ENCODE assay signal across 8 cellular contexts in genomic region chr3:62188547-62189375, GRCh38.
DNase-seq lines count a peak whose midpoint lies in the region; ATAC-seq and TF ChIP-seq lines count a peak whose summit lies in the region.

No MANE protein-coding gene starts in this region.

- H3K27ac ChIP-seq in 22Rv1 = no peak overlapping the region

- POLR2A ChIA-PET in activated B cell treated with CpG ODN at 0.5 μM for 24 hours (lab: Charles Lee) = no interaction called here

- in situ Hi-C loops in GM13976 (cut with MboI; ENCODE audit: low sequenced_read_pairs, unreplicated experiment) = loop anchor here (10.0 kb wide), 1 partner anchor 334 kb away; no protein-coding TSS in a partner anchor

- H3K4me1 Mint-ChIP-seq in activated B cell treated with CpG ODN at 0.5 μM for 24 hours = peaks cover 7% of the 10 kb centered on the region

- intact Hi-C loops in activated B cell treated with CpG ODN at 0.5 μM for 24 hours (cut with micrococcal nuclease) (loop anchor here (5.0 kb wide), 1 partner anchor 806 kb away; no protein-coding TSS in a partner anchor), left colon (cut with DNase I, micrococcal nuclease) (loop anchor here in 1 of 2 donors (10.0 kb wide), 1 partner anchor 624 kb away; the partner anchor contains the start of gene PTPRG)

- no peaks in the 10 kb centered on the region for H3K27me3 Mint-ChIP-seq in activated B cell treated with CpG ODN at 0.5 μM for 24 hours

- ATAC-seq in HG03039 (IDR thresholded peaks at IDR 0.05; ENCODE audit: unreplicated experiment) = peak; percentile 79
- no peak for ATAC-seq in activated B cell treated with CpG ODN at 0.5 μM for 24 hours (ENCODE audit: low read depth)
- peak; percentile 86 for ATAC-seq in left colon

- H3K4me3 Mint-ChIP-seq in activated B cell treated with CpG ODN at 0.5 μM for 24 hours = no peak overlapping the region

- H3K27ac Mint-ChIP-seq in activated B cell treated with CpG ODN at 0.5 μM for 24 hours = no peak overlapping the region

- no peaks in the 10 kb centered on the region for H3K9me3 Mint-ChIP-seq in activated B cell treated with CpG ODN at 0.5 μM for 24 hours

- TF ChIP-seq CTCF in 22Rv1 (IDR thresholded peaks at IDR 0.05) (peak; percentile 81), GM13976 (IDR thresholded peaks at IDR 0.05; ENCODE audit: borderline replicate concordance, control extremely low read depth, extremely low read depth, insufficient read depth, missing control alignments) (peak; percentile 78), activated B cell treated with CpG ODN at 0.5 μM for 24 hours (IDR thresholded peaks at IDR 0.05) (no peak)

- CTCF ChIA-PET in activated B cell treated with CpG ODN at 0.5 μM for 24 hours (lab: Charles Lee) = interaction anchor here (0.7 kb wide), 1 partner anchor 12 kb away, joined by 3 read pairs; no protein-coding TSS in a partner anchor

- DNase-seq in GM13976 (ENCODE audit: low spot score) (peak; percentile 85), NCI-H2196 treated with DMSO at 0.1 percent for 48 hours (lab: John Stamatoyannopoulos, UW; ENCODE audit: unreplicated experiment) (peak; percentile 17), activated B cell treated with CpG ODN at 0.5 μM for 24 hours (peak; percentile 27), left colon (peak; percentile 34 to 81)
- DNase-seq in central memory CD4-positive, alpha-beta T cell = peak; percentile 37
- DNase-seq in stimulated activated CD4-positive, alpha-beta T cell treated with anti-CD3 and anti-CD28 coated beads, Interleukin-2, amount 100 ng/mL, for 48 hours = peak; percentile 61

- H3K36me3 Mint-ChIP-seq in activated B cell treated with CpG ODN at 0.5 μM for 24 hours (ENCODE audit: low read depth) = no peaks in the 10 kb centered on the region

Comparison
In these comparisons a context has a peak if more than half of its experiments do, and no peak if none do; other contexts are left out.
1. DNase-seq: peak in every context shown above with its lines; median percentile 85 in GM13976; 61 in stimulated activated CD4-positive, alpha-beta T cell treated with anti-CD3 and anti-CD28 coated beads, Interleukin-2, amount 100 ng/mL, for 48 hours; 58 in left colon; 37 in central memory CD4-positive, alpha-beta T cell; 27 in activated B cell treated with CpG ODN at 0.5 μM for 24 hours; 17 in NCI-H2196 treated with DMSO at 0.1 percent for 48 hours.